ENCODE assay signal across 1 cellular context in the genomic region with DNA sequence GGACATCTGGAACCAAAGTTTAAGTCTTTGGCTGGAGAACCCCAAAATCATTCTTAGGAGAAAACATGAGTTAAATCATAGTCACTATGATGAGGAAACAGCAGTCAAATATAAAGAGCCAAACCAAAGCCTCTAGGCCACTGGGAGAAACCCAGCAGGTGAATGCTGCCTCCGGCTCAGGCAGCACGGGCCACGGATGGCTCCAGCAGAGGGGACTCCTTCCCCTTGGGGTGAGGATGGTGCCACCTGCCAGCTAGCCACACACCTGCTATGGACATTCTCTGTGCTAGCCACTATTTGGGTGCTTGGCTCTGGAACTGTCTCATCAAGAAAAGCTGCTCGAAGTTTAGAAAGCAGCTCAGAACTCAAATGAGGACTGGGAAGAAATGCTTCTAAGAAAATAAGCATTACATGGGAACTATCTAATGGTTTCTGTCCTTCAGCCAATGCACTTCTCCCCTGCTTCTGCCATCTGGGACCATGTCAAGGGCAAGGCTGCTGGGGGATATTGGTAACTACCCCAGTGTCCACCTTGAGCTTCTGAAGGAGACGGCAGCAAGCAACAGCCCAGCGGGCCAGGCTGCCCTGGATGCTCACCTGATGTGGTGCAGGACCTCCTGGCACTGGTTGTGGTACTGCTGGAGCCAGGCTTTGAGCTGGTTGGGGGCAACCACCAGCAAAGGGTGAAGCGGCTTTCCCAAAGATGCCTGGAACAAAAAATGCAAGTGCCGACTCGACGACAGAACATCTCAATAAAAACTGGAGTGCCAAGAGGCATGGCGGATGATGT.
TF ChIP-seq lines count a peak whose summit lies in the region.

No MANE protein-coding gene starts in this region.

TF ChIP-seq in A549, 52 proteins besides CTCF, POLR2A, EP300 and RAD21 (continued from another document):
- TF ChIP-seq, protein P1, sequence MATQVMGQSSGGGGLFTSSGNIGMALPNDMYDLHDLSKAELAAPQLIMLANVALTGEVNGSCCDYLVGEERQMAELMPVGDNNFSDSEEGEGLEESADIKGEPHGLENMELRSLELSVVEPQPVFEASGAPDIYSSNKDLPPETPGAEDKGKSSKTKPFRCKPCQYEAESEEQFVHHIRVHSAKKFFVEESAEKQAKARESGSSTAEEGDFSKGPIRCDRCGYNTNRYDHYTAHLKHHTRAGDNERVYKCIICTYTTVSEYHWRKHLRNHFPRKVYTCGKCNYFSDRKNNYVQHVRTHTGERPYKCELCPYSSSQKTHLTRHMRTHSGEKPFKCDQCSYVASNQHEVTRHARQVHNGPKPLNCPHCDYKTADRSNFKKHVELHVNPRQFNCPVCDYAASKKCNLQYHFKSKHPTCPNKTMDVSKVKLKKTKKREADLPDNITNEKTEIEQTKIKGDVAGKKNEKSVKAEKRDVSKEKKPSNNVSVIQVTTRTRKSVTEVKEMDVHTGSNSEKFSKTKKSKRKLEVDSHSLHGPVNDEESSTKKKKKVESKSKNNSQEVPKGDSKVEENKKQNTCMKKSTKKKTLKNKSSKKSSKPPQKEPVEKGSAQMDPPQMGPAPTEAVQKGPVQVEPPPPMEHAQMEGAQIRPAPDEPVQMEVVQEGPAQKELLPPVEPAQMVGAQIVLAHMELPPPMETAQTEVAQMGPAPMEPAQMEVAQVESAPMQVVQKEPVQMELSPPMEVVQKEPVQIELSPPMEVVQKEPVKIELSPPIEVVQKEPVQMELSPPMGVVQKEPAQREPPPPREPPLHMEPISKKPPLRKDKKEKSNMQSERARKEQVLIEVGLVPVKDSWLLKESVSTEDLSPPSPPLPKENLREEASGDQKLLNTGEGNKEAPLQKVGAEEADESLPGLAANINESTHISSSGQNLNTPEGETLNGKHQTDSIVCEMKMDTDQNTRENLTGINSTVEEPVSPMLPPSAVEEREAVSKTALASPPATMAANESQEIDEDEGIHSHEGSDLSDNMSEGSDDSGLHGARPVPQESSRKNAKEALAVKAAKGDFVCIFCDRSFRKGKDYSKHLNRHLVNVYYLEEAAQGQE (IDR thresholded peaks at IDR 0.05) = no peak
- TF ChIP-seq, protein P2, sequence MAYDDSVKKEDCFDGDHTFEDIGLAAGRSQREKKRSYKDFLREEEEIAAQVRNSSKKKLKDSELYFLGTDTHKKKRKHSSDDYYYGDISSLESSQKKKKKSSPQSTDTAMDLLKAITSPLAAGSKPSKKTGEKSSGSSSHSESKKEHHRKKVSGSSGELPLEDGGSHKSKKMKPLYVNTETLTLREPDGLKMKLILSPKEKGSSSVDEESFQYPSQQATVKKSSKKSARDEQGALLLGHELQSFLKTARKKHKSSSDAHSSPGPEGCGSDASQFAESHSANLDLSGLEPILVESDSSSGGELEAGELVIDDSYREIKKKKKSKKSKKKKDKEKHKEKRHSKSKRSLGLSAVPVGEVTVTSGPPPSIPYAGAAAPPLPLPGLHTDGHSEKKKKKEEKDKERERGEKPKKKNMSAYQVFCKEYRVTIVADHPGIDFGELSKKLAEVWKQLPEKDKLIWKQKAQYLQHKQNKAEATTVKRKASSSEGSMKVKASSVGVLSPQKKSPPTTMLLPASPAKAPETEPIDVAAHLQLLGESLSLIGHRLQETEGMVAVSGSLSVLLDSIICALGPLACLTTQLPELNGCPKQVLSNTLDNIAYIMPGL (CRISPR knock-in tag; IDR thresholded peaks at IDR 0.05; ENCODE audit: borderline replicate concordance) = no peak
